Comparison of ENCODE assay signal across 10 cellular contexts in the genomic region with DNA sequence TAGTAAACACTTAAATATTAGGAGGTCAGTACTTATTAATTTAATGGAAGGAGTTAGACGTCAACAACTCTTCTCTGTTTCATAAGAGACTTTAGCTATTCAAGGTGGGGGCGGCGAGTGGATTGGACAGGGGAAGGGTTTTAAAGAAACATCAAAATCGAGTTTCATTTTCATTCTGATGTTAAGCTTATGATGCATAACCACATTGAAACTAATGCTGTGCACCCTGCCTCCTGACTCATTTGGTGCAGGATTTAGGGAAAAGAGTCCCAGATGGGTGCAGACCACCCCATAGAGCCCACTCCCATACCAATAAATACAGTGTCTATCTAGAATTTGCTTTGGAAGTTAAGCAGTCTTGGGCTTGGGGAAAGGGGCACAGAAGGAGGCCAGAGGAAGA. TPM values are rescaled to one million over a fixed set of nuclear protein-coding genes. Genes with fewer than 3 reads are reported as not detected.
A peak's percentile ranks its signal among the peaks of the same experiment; 100 is the strongest.
DNase-seq lines count a peak whose midpoint lies in the region; ATAC-seq and TF ChIP-seq lines count a peak whose summit lies in the region.
"Had no signal": no experiment of that assay in that cellular context is flagged by ENCODE, and none has a peak within 500 bp of the region (broad histone marks: within the 10 kb centered on the region; RNA-seq: fewer than 3 reads in every experiment).

No MANE protein-coding gene starts in this region.

- no peak overlapping the region for H3K4me2 ChIP-seq in SK-N-SH

- peaks cover 10% of the 10 kb centered on the region; the same call in 1 of the 2 replicates for H3K79me2 ChIP-seq in SK-N-SH (ENCODE audit: insufficient read depth)

- H3K9ac ChIP-seq in SK-N-SH = no peak overlapping the region

- POLR2A ChIA-PET in SK-N-SH (lab: Yijun Ruan, JAX) = no interaction called here

- TF ChIP-seq RAD21 in SK-N-SH (IDR thresholded peaks at IDR 0.05; ENCODE audit: low read length) = no peak

- H3K4me1 Mint-ChIP-seq in activated T-helper 1 cell treated with anti-CD3 and anti-CD28 coated beads, Interleukin-12 subunit alpha, Interleukin-12 subunit beta, Interleukin-2, Interleukin-4 antibody, amounts not matched to agents 30 ng/mL and 10 ng/mL and 1 ng/mL, durations not matched to agents 14 hours and 24 hours and 36 hours (ENCODE audit: low read depth) = peaks cover 40% of the 10 kb centered on the region
- peaks cover 4% of the 10 kb centered on the region for H3K4me1 Mint-ChIP-seq in CD14-positive monocyte

- H3K4me1 ChIP-seq in transverse colon = peaks cover 6 to 19% (median 10%) of the 10 kb centered on the region in 4 donors
- no peaks in the 10 kb centered on the region; a peak in 1 of 4 replicates for H3K4me1 ChIP-seq in SK-N-SH (ENCODE audit: control insufficient read depth in 1 of 2, insufficient read depth in 2 of 2, low read depth in 1 of 2, low read length in 1 of 2)

- TF ChIP-seq EP300 in transverse colon (IDR thresholded peaks at IDR 0.05; ENCODE audit: low read depth) = no peak
- TF ChIP-seq EP300 in SK-N-SH (IDR thresholded peaks at IDR 0.05; ENCODE audit: borderline replicate concordance in 1 of 2, low read depth in 1 of 2, low read length in 1 of 2) = no peak

- CTCF ChIA-PET in SK-N-SH (lab: Yijun Ruan, JAX) = interaction anchor here (0.7 to 8.0 kb wide), 4 partner anchors 11 to 112 kb away, joined by 3 to 69 read pairs (median 5); partner anchors contain the start of gene STAT6

- intact Hi-C loops in activated T-helper 1 cell treated with anti-CD3 and anti-CD28 coated beads, Interleukin-12 subunit alpha, Interleukin-12 subunit beta, Interleukin-2, Interleukin-4 antibody, amounts not matched to agents 30 ng/mL and 10 ng/mL and 1 ng/mL, durations not matched to agents 14 hours and 24 hours and 36 hours (cut with micrococcal nuclease) = loop anchor here (1.0 to 5.0 kb wide), 2 partner anchors 12 to 1027 kb away; partner anchors contain the start of gene RAB5B
- intact Hi-C loops in transverse colon (cut with DNase I; ENCODE audit: low total_unique reads) = no loop called here
- intact Hi-C loops in CD14-positive monocyte (cut with micrococcal nuclease) = no loop called here

- peaks cover 34% of the 10 kb centered on the region for H4K20me1 ChIP-seq in SK-N-SH (ENCODE audit: insufficient read depth)

- no peaks in the 10 kb centered on the region for H3K9me2 ChIP-seq in SK-N-SH

- no peaks in the 10 kb centered on the region for H3K9me3 Mint-ChIP-seq in activated T-helper 1 cell treated with anti-CD3 and anti-CD28 coated beads, Interleukin-12 subunit alpha, Interleukin-12 subunit beta, Interleukin-2, Interleukin-4 antibody, amounts not matched to agents 30 ng/mL and 10 ng/mL and 1 ng/mL, durations not matched to agents 14 hours and 24 hours and 36 hours
- H3K9me3 Mint-ChIP-seq in CD14-positive monocyte = no peaks in the 10 kb centered on the region

- H3F3A ChIP-seq in SK-N-SH (replicated peaks; ENCODE audit: insufficient read depth) = no peaks in the 10 kb centered on the region

- peaks cover 0 to 9% (median 4%) of the 10 kb centered on the region in 4 donors for H3K36me3 ChIP-seq in transverse colon
- peaks cover 25 to 64% of the 10 kb centered on the region in 2 experiments for H3K36me3 ChIP-seq in SK-N-SH (replicated peaks in 1 of 2; ENCODE audit: control insufficient read depth in 1 of 2, insufficient read depth in 2 of 2, low read length in 1 of 2)

- no peak overlapping the region for H3K27ac ChIP-seq in transverse colon
- no peak overlapping the region for H3K27ac ChIP-seq in SK-N-SH (ENCODE audit: low read depth in 2 of 2, low read length in 1 of 2)
- H3K27ac ChIP-seq: upper lobe of left lung had no signal

- DNase-seq in activated naive CD4-positive, alpha-beta T cell treated with Interleukin-2 at 50 U/mL for 16 hours = peak; percentile 55
- DNase-seq in activated naive CD4-positive, alpha-beta T cell (lab: John Stamatoyannopoulos, UW) = no peak
- peak; percentile 22 for DNase-seq in activated T-helper 1 cell treated with anti-CD3 and anti-CD28 coated beads, Interleukin-12 subunit alpha, Interleukin-12 subunit beta, Interleukin-2, Interleukin-4 antibody, amounts not matched to agents 30 ng/mL and 10 ng/mL and 1 ng/mL, durations not matched to agents 14 hours and 24 hours and 36 hours (ENCODE audit: low spot score)
- peak; percentile 29 for DNase-seq in transverse colon
- no peak for DNase-seq in NCI-H774 (lab: John Stamatoyannopoulos, UW)
- DNase-seq in CD14-positive monocyte (ENCODE audit: low spot score) = no peak
- DNase-seq in SK-N-SH = no peak
- DNase-seq: upper lobe of left lung had no signal

- WGBS in transverse colon (ENCODE audit: low coverage in 1 of 2), 2 donors = 49 to 61% methylated on average over 4 of the region's 4 CpGs
- 77% methylated on average over 4 of the region's 4 CpGs for WGBS in SK-N-SH (ENCODE audit: low lambda C conversion rate)

- in situ Hi-C loops in transverse colon (cut with MboI; ENCODE audit: low pct_ligation_motif_present in 1 of 4, low pct_unique_long_range_greater_than_20kb in 1 of 4, low sequenced_read_pairs in 3 of 4) = loop anchor here in 1 of 4 donors (10.0 kb wide), 1 partner anchor 244 kb away; the partner anchor contains the start of gene PRIM1

- peak overlapping the region; percentile 89 for H3K27ac Mint-ChIP-seq in activated T-helper 1 cell treated with anti-CD3 and anti-CD28 coated beads, Interleukin-12 subunit alpha, Interleukin-12 subunit beta, Interleukin-2, Interleukin-4 antibody, amounts not matched to agents 30 ng/mL and 10 ng/mL and 1 ng/mL, durations not matched to agents 14 hours and 24 hours and 36 hours
- H3K27ac Mint-ChIP-seq in CD14-positive monocyte = no peak overlapping the region

- H3K4me3 Mint-ChIP-seq in activated T-helper 1 cell treated with anti-CD3 and anti-CD28 coated beads, Interleukin-12 subunit alpha, Interleukin-12 subunit beta, Interleukin-2, Interleukin-4 antibody, amounts not matched to agents 30 ng/mL and 10 ng/mL and 1 ng/mL, durations not matched to agents 14 hours and 24 hours and 36 hours = peak overlapping the region; percentile 75
- no peak overlapping the region for H3K4me3 Mint-ChIP-seq in CD14-positive monocyte

- H3K4me3 ChIP-seq in transverse colon = no peak overlapping the region
- H3K4me3 ChIP-seq in SK-N-SH (ENCODE audit: low read depth in 2 of 2, low read length in 1 of 2) = no peak overlapping the region
- H3K4me3 ChIP-seq: upper lobe of left lung had no signal

- no peaks in the 10 kb centered on the region for H3K27me3 Mint-ChIP-seq in activated T-helper 1 cell treated with anti-CD3 and anti-CD28 coated beads, Interleukin-12 subunit alpha, Interleukin-12 subunit beta, Interleukin-2, Interleukin-4 antibody, amounts not matched to agents 30 ng/mL and 10 ng/mL and 1 ng/mL, durations not matched to agents 14 hours and 24 hours and 36 hours (ENCODE audit: insufficient read depth)
- peaks cover 0 to 5% (median 0%) of the 10 kb centered on the region in 3 donors for H3K27me3 Mint-ChIP-seq in CD14-positive monocyte (ENCODE audit: low read depth in 3 of 3)

- H2AFZ ChIP-seq in SK-N-SH (ENCODE audit: low read depth) = no peak overlapping the region

- TF ChIP-seq POLR2A in transverse colon (IDR thresholded peaks at IDR 0.05) = no peak

- H3K36me3 Mint-ChIP-seq in activated T-helper 1 cell treated with anti-CD3 and anti-CD28 coated beads, Interleukin-12 subunit alpha, Interleukin-12 subunit beta, Interleukin-2, Interleukin-4 antibody, amounts not matched to agents 30 ng/mL and 10 ng/mL and 1 ng/mL, durations not matched to agents 14 hours and 24 hours and 36 hours (ENCODE audit: low read depth) = peaks cover 26% of the 10 kb centered on the region
- H3K36me3 Mint-ChIP-seq in CD14-positive monocyte = peaks cover 52 to 68% of the 10 kb centered on the region in 2 donors

- H3K9me3 ChIP-seq in transverse colon (no peaks in the 10 kb centered on the region), SK-N-SH (no peaks in the 10 kb centered on the region)
- H3K9me3 ChIP-seq: upper lobe of left lung had no signal

- TF ChIP-seq CTCF in transverse colon (IDR thresholded peaks at IDR 0.05) (no peak), CD14-positive monocyte (IDR thresholded peaks at IDR 0.05) (no peak), SK-N-SH (IDR thresholded peaks at IDR 0.05) (no peak)

- peak; percentile 68 for ATAC-seq in HG03097 (IDR thresholded peaks at IDR 0.05; ENCODE audit: low FRiP score, unreplicated experiment)
- ATAC-seq: HCT116 had no signal

- no peaks in the 10 kb centered on the region for H3K27me3 ChIP-seq in transverse colon
- no peaks in the 10 kb centered on the region for H3K27me3 ChIP-seq in SK-N-SH (ENCODE audit: insufficient read depth)
- H3K27me3 ChIP-seq: upper lobe of left lung had no signal

RNA-seq across cellular contexts. Expression of gene ZBTB39, which starts 7.4 kb away (rescaled TPM):
- 10.3 and 11.2 TPM in 2 replicates for total RNA-seq in activated T-helper 1 cell treated with anti-CD3 and anti-CD28 coated beads, Interleukin-12 subunit alpha, Interleukin-12 subunit beta, Interleukin-2, Interleukin-4 antibody, amounts not matched to agents 30 ng/mL and 10 ng/mL and 1 ng/mL, durations not matched to agents 14 hours and 24 hours and 36 hours
- total RNA-seq in transverse colon = 1 to 10 TPM; 3.4 to 8.0 (median 4.8) TPM
- polyA plus RNA-seq in CD14-positive monocyte (1 to 10 TPM in 1 of 2 donors, under 1 TPM in 1; 0.65 to 1.2 TPM), SK-N-SH (2012; rRNA removed) (3.7 and 4.8 TPM in 2 replicates)
- polyA plus RNA-seq in SK-N-SH (2012; cell fraction: cytosol; rRNA removed) = 3.3 and 3.8 TPM in 2 replicates
- 4.0 and 4.7 TPM in 2 replicates for polyA plus RNA-seq in SK-N-SH (2012; cell fraction: nucleus; rRNA removed)

RNA-seq across cellular contexts. Expression of gene TAC3, which starts 17.3 kb away (rescaled TPM):
- 0.34 TPM in 1 of 2 replicates, not detected in the other for total RNA-seq in activated T-helper 1 cell treated with anti-CD3 and anti-CD28 coated beads, Interleukin-12 subunit alpha, Interleukin-12 subunit beta, Interleukin-2, Interleukin-4 antibody, amounts not matched to agents 30 ng/mL and 10 ng/mL and 1 ng/mL, durations not matched to agents 14 hours and 24 hours and 36 hours
- total RNA-seq in transverse colon = 10 to 100 TPM in 1 of 4 donors, 1 to 10 TPM in 2, not detected in 1; 2.5 to 47.1 (median 9.2) TPM
- polyA plus RNA-seq in CD14-positive monocyte (not detected), SK-N-SH (2012; rRNA removed) (not detected in 2 replicates)
- polyA plus RNA-seq in SK-N-SH (2012; cell fraction: cytosol; rRNA removed) = 0.04 and 0.08 TPM in 2 replicates
- 0.11 TPM in 1 of 2 replicates, not detected in the other for polyA plus RNA-seq in SK-N-SH (2012; cell fraction: nucleus; rRNA removed)
- total RNA-seq: upper lobe of left lung had no signal

RNA-seq across cellular contexts. Expression of gene RDH16, which starts 41.6 kb away (rescaled TPM):
- 0.23 and 0.29 TPM in 2 replicates for total RNA-seq in activated T-helper 1 cell treated with anti-CD3 and anti-CD28 coated beads, Interleukin-12 subunit alpha, Interleukin-12 subunit beta, Interleukin-2, Interleukin-4 antibody, amounts not matched to agents 30 ng/mL and 10 ng/mL and 1 ng/mL, durations not matched to agents 14 hours and 24 hours and 36 hours
- total RNA-seq in transverse colon = under 1 TPM in 2 of 4 donors, not detected in 2; 0.48 to 0.55 TPM
- polyA plus RNA-seq in CD14-positive monocyte (not detected), SK-N-SH (2012; rRNA removed) (0.12 and 0.18 TPM in 2 replicates)
- 0.03 TPM in 2 replicates for polyA plus RNA-seq in SK-N-SH (2012; cell fraction: cytosol; rRNA removed)
- polyA plus RNA-seq in SK-N-SH (2012; cell fraction: nucleus; rRNA removed) = 0.83 and 1.0 TPM in 2 replicates

RNA-seq across cellular contexts. Expression of gene MYO1A, which starts 50.9 kb away (rescaled TPM):
- 1.1 and 2.6 TPM in 2 replicates for total RNA-seq in activated T-helper 1 cell treated with anti-CD3 and anti-CD28 coated beads, Interleukin-12 subunit alpha, Interleukin-12 subunit beta, Interleukin-2, Interleukin-4 antibody, amounts not matched to agents 30 ng/mL and 10 ng/mL and 1 ng/mL, durations not matched to agents 14 hours and 24 hours and 36 hours
- total RNA-seq in transverse colon = 100 to 1,000 TPM; 118 to 234 (median 184) TPM
- polyA plus RNA-seq in CD14-positive monocyte (1 to 10 TPM in 1 of 2 donors, under 1 TPM in 1; 0.22 to 1.3 TPM), SK-N-SH (2012; rRNA removed) (not detected in 2 replicates)
- not detected in 2 replicates for polyA plus RNA-seq in SK-N-SH (2012; cell fraction: cytosol; rRNA removed)
- 0.11 TPM in 1 of 2 replicates, not detected in the other for polyA plus RNA-seq in SK-N-SH (2012; cell fraction: nucleus; rRNA removed)

Comparison
In these comparisons a context has a peak if more than half of its experiments do, and no peak if none do; other contexts are left out.
1. DNase-seq: peak in activated naive CD4-positive, alpha-beta T cell treated with Interleukin-2 at 50 U/mL for 16 hours (single experiment), activated T-helper 1 cell treated with anti-CD3 and anti-CD28 coated beads, Interleukin-12 subunit alpha, Interleukin-12 subunit beta, Interleukin-2, Interleukin-4 antibody, amounts not matched to agents 30 ng/mL and 10 ng/mL and 1 ng/mL, durations not matched to agents 14 hours and 24 hours and 36 hours (single experiment) and transverse colon (single experiment); none in activated naive CD4-positive, alpha-beta T cell (0 of 4), NCI-H774 (single experiment), CD14-positive monocyte (single experiment) and SK-N-SH (single experiment).